Comparison of ENCODE assay signal across 12 cellular contexts in genomic region chr1:156928043-156928602, GRCh38. TPM values are rescaled to one million over a fixed set of nuclear protein-coding genes. Genes with fewer than 3 reads are reported as not detected.
A peak's percentile ranks its signal among the peaks of the same experiment; 100 is the strongest.
DNase-seq lines count a peak whose midpoint lies in the region; ATAC-seq and TF ChIP-seq lines count a peak whose summit lies in the region.
"Had no signal": no experiment of that assay in that cellular context is flagged by ENCODE, and none has a peak within 500 bp of the region (broad histone marks: within the 10 kb centered on the region; RNA-seq: fewer than 3 reads in every experiment).

No MANE protein-coding gene starts in this region.

- intact Hi-C loops in A673 (cut with micrococcal nuclease; ENCODE audit: unreplicated experiment), result loop anchor here (10.0 kb wide), 1 partner anchor 243 kb away; no protein-coding TSS in a partner anchor
- intact Hi-C loops in activated T-helper 1 cell treated with anti-CD3 and anti-CD28 coated beads, Interleukin-12 subunit alpha, Interleukin-12 subunit beta, Interleukin-2, Interleukin-4 antibody, amounts not matched to agents 30 ng/mL and 10 ng/mL and 1 ng/mL, durations not matched to agents 14 hours and 24 hours and 36 hours (cut with micrococcal nuclease), result loop anchor here (2.0 to 5.0 kb wide), 3 partner anchors 131 to 241 kb away; partner anchors contain the start of gene CRABP2

- H3K27me3 Mint-ChIP-seq in CD8-positive, alpha-beta memory T cell, result peaks cover 67 to 90% of the 10 kb centered on the region in 2 donors
- H3K27me3 Mint-ChIP-seq in activated T-helper 1 cell treated with anti-CD3 and anti-CD28 coated beads, Interleukin-12 subunit alpha, Interleukin-12 subunit beta, Interleukin-2, Interleukin-4 antibody, amounts not matched to agents 30 ng/mL and 10 ng/mL and 1 ng/mL, durations not matched to agents 14 hours and 24 hours and 36 hours (ENCODE audit: insufficient read depth), result peaks cover 68% of the 10 kb centered on the region
- H3K27me3 Mint-ChIP-seq in memory B cell, result peaks cover 47% of the 10 kb centered on the region

- H3K4me3 ChIP-seq in A673 (ENCODE audit: low read depth, low read length, poor library complexity, severe bottlenecking), result peak overlapping the region; percentile 31
- H3K4me3 ChIP-seq in CD8-positive, alpha-beta memory T cell (ENCODE audit: low read length), result no peak overlapping the region

- H3K27ac Mint-ChIP-seq in CD8-positive, alpha-beta memory T cell, result no peak overlapping the region
- H3K27ac Mint-ChIP-seq in activated T-helper 1 cell treated with anti-CD3 and anti-CD28 coated beads, Interleukin-12 subunit alpha, Interleukin-12 subunit beta, Interleukin-2, Interleukin-4 antibody, amounts not matched to agents 30 ng/mL and 10 ng/mL and 1 ng/mL, durations not matched to agents 14 hours and 24 hours and 36 hours, result no peak overlapping the region
- no peak overlapping the region for H3K27ac Mint-ChIP-seq in memory B cell

- H3K27me3 ChIP-seq in A673 (replicated peaks; ENCODE audit: insufficient read depth, low read depth, low read length, poor library complexity), result peaks cover 28% of the 10 kb centered on the region
- H3K27me3 ChIP-seq in CD8-positive, alpha-beta memory T cell (ENCODE audit: insufficient read depth, low read length, poor library complexity, severe bottlenecking), result peaks cover 29% of the 10 kb centered on the region

- H3K36me3 ChIP-seq in A673 (ENCODE audit: insufficient read depth, low read length, poor library complexity, severe bottlenecking), result no peaks in the 10 kb centered on the region
- H3K36me3 ChIP-seq in CD8-positive, alpha-beta memory T cell (ENCODE audit: insufficient read depth, low read length), result no peaks in the 10 kb centered on the region
- H3K36me3 ChIP-seq: pancreas had no signal

- H3K4me1 Mint-ChIP-seq in CD8-positive, alpha-beta memory T cell, result peaks cover 11 to 36% (median 13%) of the 10 kb centered on the region in 3 donors
- peaks cover 22% of the 10 kb centered on the region for H3K4me1 Mint-ChIP-seq in activated T-helper 1 cell treated with anti-CD3 and anti-CD28 coated beads, Interleukin-12 subunit alpha, Interleukin-12 subunit beta, Interleukin-2, Interleukin-4 antibody, amounts not matched to agents 30 ng/mL and 10 ng/mL and 1 ng/mL, durations not matched to agents 14 hours and 24 hours and 36 hours (ENCODE audit: low read depth)
- H3K4me1 Mint-ChIP-seq in memory B cell, result peaks cover 13% of the 10 kb centered on the region

- no peaks in the 10 kb centered on the region for H3K9me3 ChIP-seq in A673 (ENCODE audit: low read depth, low read length, poor library complexity, severe bottlenecking)
- H3K9me3 ChIP-seq in CD8-positive, alpha-beta memory T cell (ENCODE audit: low read length), result no peaks in the 10 kb centered on the region
- H3K9me3 ChIP-seq: pancreas had no signal

- TF ChIP-seq CTCF in A673 (conservative IDR thresholded peaks at IDR 0.05; ENCODE audit: low read depth, low read length), result peak; percentile 7; the same call in 1 of the 2 replicates

- no TSS peak for BruUV-seq in A673 (replicated peaks; lab: Mats Ljungman, UMichigan)

- H3K4me3 Mint-ChIP-seq in CD8-positive, alpha-beta memory T cell, result peak overlapping the region in 6 of 7 donors; percentile 2 to 52 (median 37)
- H3K4me3 Mint-ChIP-seq in activated T-helper 1 cell treated with anti-CD3 and anti-CD28 coated beads, Interleukin-12 subunit alpha, Interleukin-12 subunit beta, Interleukin-2, Interleukin-4 antibody, amounts not matched to agents 30 ng/mL and 10 ng/mL and 1 ng/mL, durations not matched to agents 14 hours and 24 hours and 36 hours, result peak overlapping the region; percentile 35
- peak overlapping the region; percentile 47 for H3K4me3 Mint-ChIP-seq in memory B cell

- peaks cover 0 to 2% (median 0%) of the 10 kb centered on the region in 5 donors for H3K9me3 Mint-ChIP-seq in CD8-positive, alpha-beta memory T cell
- no peaks in the 10 kb centered on the region for H3K9me3 Mint-ChIP-seq in activated T-helper 1 cell treated with anti-CD3 and anti-CD28 coated beads, Interleukin-12 subunit alpha, Interleukin-12 subunit beta, Interleukin-2, Interleukin-4 antibody, amounts not matched to agents 30 ng/mL and 10 ng/mL and 1 ng/mL, durations not matched to agents 14 hours and 24 hours and 36 hours
- H3K9me3 Mint-ChIP-seq in memory B cell, result no peaks in the 10 kb centered on the region

- H3K27ac ChIP-seq in A673 (ENCODE audit: low read depth, low read length, poor library complexity, severe bottlenecking), result no peak overlapping the region
- no peak overlapping the region for H3K27ac ChIP-seq in CD8-positive, alpha-beta memory T cell (ENCODE audit: low read depth, low read length)
- H3K27ac ChIP-seq: pancreas had no signal

- H3K4me1 ChIP-seq in A673 (ENCODE audit: insufficient read depth, low read length, poor library complexity, severe bottlenecking), result no peaks in the 10 kb centered on the region
- peaks cover 7% of the 10 kb centered on the region for H3K4me1 ChIP-seq in CD8-positive, alpha-beta memory T cell (ENCODE audit: insufficient read depth, low read length)

- ATAC-seq in memory B cell (ENCODE audit: low read depth) (peak; percentile 14), HG02973 (IDR thresholded peaks at IDR 0.05; ENCODE audit: unreplicated experiment) (no peak), HG03460 (IDR thresholded peaks at IDR 0.05; ENCODE audit: unreplicated experiment) (no peak), HG02981 (IDR thresholded peaks at IDR 0.05; ENCODE audit: unreplicated experiment) (no peak)

- peaks cover 0 to 1% (median 0%) of the 10 kb centered on the region in 3 donors for H3K36me3 Mint-ChIP-seq in CD8-positive, alpha-beta memory T cell
- no peaks in the 10 kb centered on the region for H3K36me3 Mint-ChIP-seq in activated T-helper 1 cell treated with anti-CD3 and anti-CD28 coated beads, Interleukin-12 subunit alpha, Interleukin-12 subunit beta, Interleukin-2, Interleukin-4 antibody, amounts not matched to agents 30 ng/mL and 10 ng/mL and 1 ng/mL, durations not matched to agents 14 hours and 24 hours and 36 hours (ENCODE audit: low read depth)
- H3K36me3 Mint-ChIP-seq in memory B cell, result no peaks in the 10 kb centered on the region

- CTCF ChIA-PET in A673 (lab: Charles Lee), result interaction anchor here (0.6 to 1.5 kb wide), 10 partner anchors 11 to 239 kb away, joined by 3 to 12 read pairs (median 4); no protein-coding TSS in a partner anchor
- CTCF ChIA-PET in CD8-positive, alpha-beta memory T cell (lab: Charles Lee), result interaction anchor here (0.7 to 3.0 kb wide), 9 partner anchors 11 to 238 kb away, joined by 3 to 16 read pairs (median 5); partner anchors contain the start of gene NTRK1

- POLR2A ChIA-PET in A673 (lab: Charles Lee; ENCODE audit: low non-redundant PET), result interaction anchor here (0.7 kb wide), 1 partner anchor 14 kb away, joined by 17 read pairs; no protein-coding TSS in a partner anchor
- POLR2A ChIA-PET in CD8-positive, alpha-beta memory T cell (lab: Charles Lee), result interaction anchor here (0.7 kb wide), 1 partner anchor 191 kb away, joined by 13 read pairs; no protein-coding TSS in a partner anchor

- DNase-seq in A673 (ENCODE audit: low spot score), result no peak
- DNase-seq in CD8-positive, alpha-beta memory T cell, result no peak
- DNase-seq in activated T-helper 1 cell treated with anti-CD3 and anti-CD28 coated beads, Interleukin-12 subunit alpha, Interleukin-12 subunit beta, Interleukin-2, Interleukin-4 antibody, amounts not matched to agents 30 ng/mL and 10 ng/mL and 1 ng/mL, durations not matched to agents 14 hours and 24 hours and 36 hours (ENCODE audit: low spot score), result no peak
- DNase-seq in memory B cell (ENCODE audit: low spot score in 2 of 2), result no peak
- no peak for DNase-seq in COLO668 (lab: John Stamatoyannopoulos, UW; ENCODE audit: unreplicated experiment)

RNA-seq across cellular contexts. Expression of gene LRRC71, which starts 7.7 kb away (rescaled TPM):
- total RNA-seq in A673 (2021), result not detected in 2 replicates
- not detected for total RNA-seq in CD8-positive, alpha-beta memory T cell
- polyA plus RNA-seq in CD8-positive, alpha-beta memory T cell, result not detected
- total RNA-seq in activated T-helper 1 cell treated with anti-CD3 and anti-CD28 coated beads, Interleukin-12 subunit alpha, Interleukin-12 subunit beta, Interleukin-2, Interleukin-4 antibody, amounts not matched to agents 30 ng/mL and 10 ng/mL and 1 ng/mL, durations not matched to agents 14 hours and 24 hours and 36 hours, result not detected in 2 replicates
- total RNA-seq: Daoy, pancreas, RPMI7951 had no signal
- polyA plus RNA-seq: urinary bladder had no signal

RNA-seq across cellular contexts. Expression of gene PEAR1, which starts 34.6 kb away (rescaled TPM):
- 0.35 and 0.52 TPM in 2 replicates for total RNA-seq in A673 (2021)
- not detected for total RNA-seq in CD8-positive, alpha-beta memory T cell
- polyA plus RNA-seq in CD8-positive, alpha-beta memory T cell, result not detected
- total RNA-seq in activated T-helper 1 cell treated with anti-CD3 and anti-CD28 coated beads, Interleukin-12 subunit alpha, Interleukin-12 subunit beta, Interleukin-2, Interleukin-4 antibody, amounts not matched to agents 30 ng/mL and 10 ng/mL and 1 ng/mL, durations not matched to agents 14 hours and 24 hours and 36 hours, result 0.36 and 0.51 TPM in 2 replicates
- total RNA-seq: RPMI7951 had no signal
